Comparison of ENCODE assay signal across 23 cellular contexts in genomic region chr22:26567610-26568009, GRCh38. TPM values are rescaled to one million over a fixed set of nuclear protein-coding genes. Genes with fewer than 3 reads are reported as not detected.
A peak's percentile ranks its signal among the peaks of the same experiment; 100 is the strongest.
DNase-seq lines count a peak whose midpoint lies in the region; ATAC-seq and TF ChIP-seq lines count a peak whose summit lies in the region.
"Had no signal": no experiment of that assay in that cellular context is flagged by ENCODE, and none has a peak within 500 bp of the region (broad histone marks: within the 10 kb centered on the region; RNA-seq: fewer than 3 reads in every experiment).

No MANE protein-coding gene starts in this region.

- BruUV-seq in MCF 10A (replicated peaks; lab: Mats Ljungman, UMichigan) = no TSS peak

- no peaks in the 10 kb centered on the region for H3K36me3 ChIP-seq in breast epithelium
- peaks cover 5% of the 10 kb centered on the region for H3K36me3 ChIP-seq in endodermal cell (ENCODE audit: control insufficient read depth, insufficient read depth, low read length)

- H3K27me3 ChIP-seq in breast epithelium (no peaks in the 10 kb centered on the region), endodermal cell (ENCODE audit: control insufficient read depth, insufficient read depth, low read length, poor library complexity, severe bottlenecking) (no peaks in the 10 kb centered on the region)
- H3K27me3 ChIP-seq: body of pancreas, heart right ventricle, stomach, upper lobe of right lung had no signal

- H3K4me1 Mint-ChIP-seq in MCF 10A (ENCODE audit: insufficient read depth, unreplicated experiment) = peaks cover 5% of the 10 kb centered on the region
- H3K4me1 Mint-ChIP-seq in endodermal cell = peaks cover 61% of the 10 kb centered on the region
- H3K4me1 Mint-ChIP-seq in naive thymus-derived CD8-positive, alpha-beta T cell = peaks cover 48 to 96% (median 89%) of the 10 kb centered on the region in 4 donors
- peaks cover 64% of the 10 kb centered on the region for H3K4me1 Mint-ChIP-seq in activated CD4-positive, alpha-beta memory T cell treated with anti-CD3 and anti-CD28 coated beads, Interleukin-2, amount 10 ng/mL, durations not matched to agents 7 days and 5 days

- TF ChIP-seq CTCF in breast epithelium (IDR thresholded peaks at IDR 0.05) (no peak), MCF 10A (IDR thresholded peaks at IDR 0.05; ENCODE audit: unreplicated experiment) (no peak), endodermal cell (conservative IDR thresholded peaks at IDR 0.05) (no peak)

- WGBS in endodermal cell (ENCODE audit: insufficient coverage in 1 of 2, insufficient read length in 1 of 2), 2 experiments = 60 to 75% methylated on average over 1 to 2 of the region's 2 CpGs

- H3K4me1 ChIP-seq in breast epithelium (no peaks in the 10 kb centered on the region), endodermal cell (ENCODE audit: control insufficient read depth, insufficient read depth, low read length) (no peaks in the 10 kb centered on the region)
- H3K4me1 ChIP-seq: A549 had no signal

- CTCF ChIA-PET in MCF 10A (lab: Yijun Ruan, JAX) = interaction anchor here (0.7 kb wide), 1 partner anchor 41 kb away, joined by 3 read pairs; no protein-coding TSS in a partner anchor
- CTCF ChIA-PET in activated CD4-positive, alpha-beta memory T cell treated with anti-CD3 and anti-CD28 coated beads, Interleukin-2, amount 10 ng/mL, durations not matched to agents 7 days and 5 days (lab: Charles Lee) = no interaction called here

- no peak overlapping the region for H3K27ac Mint-ChIP-seq in MCF 10A (ENCODE audit: low read depth, unreplicated experiment)
- H3K27ac Mint-ChIP-seq in endodermal cell = peak overlapping the region; percentile 10
- peak overlapping the region in 7 of 10 donors; percentile 4 to 77 (median 55) for H3K27ac Mint-ChIP-seq in naive thymus-derived CD8-positive, alpha-beta T cell
- no peak overlapping the region for H3K27ac Mint-ChIP-seq in activated CD4-positive, alpha-beta memory T cell treated with anti-CD3 and anti-CD28 coated beads, Interleukin-2, amount 10 ng/mL, durations not matched to agents 7 days and 5 days
- H3K27ac Mint-ChIP-seq: HFFc6 had no signal

- H3K9me3 Mint-ChIP-seq in MCF 10A (ENCODE audit: unreplicated experiment) (no peaks in the 10 kb centered on the region), endodermal cell (no peaks in the 10 kb centered on the region)
- no peaks in the 10 kb centered on the region for H3K9me3 Mint-ChIP-seq in naive thymus-derived CD8-positive, alpha-beta T cell
- H3K9me3 Mint-ChIP-seq in activated CD4-positive, alpha-beta memory T cell treated with anti-CD3 and anti-CD28 coated beads, Interleukin-2, amount 10 ng/mL, durations not matched to agents 7 days and 5 days = no peaks in the 10 kb centered on the region
- H3K9me3 Mint-ChIP-seq: HFFc6 had no signal

- DNase-seq in breast epithelium (ENCODE audit: low spot score in 2 of 2) (no peak), MCF 10A (ENCODE audit: unreplicated experiment) (no peak), endodermal cell (no peak), CD1c-positive myeloid dendritic cell (ENCODE audit: extremely low spot score) (no peak)
- no peak for DNase-seq in naive thymus-derived CD8-positive, alpha-beta T cell
- DNase-seq in activated CD4-positive, alpha-beta memory T cell treated with anti-CD3 and anti-CD28 coated beads, Interleukin-2, amount 10 ng/mL, durations not matched to agents 7 days and 5 days = no peak
- DNase-seq: activated CD4-positive, CD25-positive, alpha-beta regulatory T cell treated with anti-CD3 and anti-CD28 coated beads, Interleukin-2, amount 50 U/mL, for 72 hours; body of pancreas; heart right ventricle; HFFc6; NCI-H1436 treated with DMSO at 0.1 percent for 48 hours; NCI-H774; OCI-M1; SHP77 treated with DMSO at 0.1 percent for 48 hours; stimulated activated CD4-positive, alpha-beta T cell treated with anti-CD3 and anti-CD28 coated beads, Interleukin-4, amount 100 ng/mL, for 4 hours; stomach; upper lobe of right lung had no signal

- TF ChIP-seq POLR2A in breast epithelium (IDR thresholded peaks at IDR 0.05) = no peak

- POLR2A ChIA-PET in MCF 10A (lab: Yijun Ruan, JAX) = no interaction called here
- POLR2A ChIA-PET in naive thymus-derived CD8-positive, alpha-beta T cell (lab: Charles Lee) = interaction anchor here (0.6 kb wide), 1 partner anchor 28 kb away, joined by 7 read pairs; no protein-coding TSS in a partner anchor
- POLR2A ChIA-PET in activated CD4-positive, alpha-beta memory T cell treated with anti-CD3 and anti-CD28 coated beads, Interleukin-2, amount 10 ng/mL, durations not matched to agents 7 days and 5 days (lab: Charles Lee) = no interaction called here

- ATAC-seq in naive thymus-derived CD8-positive, alpha-beta T cell = no peak
- ATAC-seq in HG02970 (IDR thresholded peaks at IDR 0.05; ENCODE audit: low FRiP score, unreplicated experiment) (no peak), HG02981 (IDR thresholded peaks at IDR 0.05; ENCODE audit: unreplicated experiment) (no peak)
- ATAC-seq: A549, body of pancreas, upper lobe of right lung had no signal

- H3K9me3 ChIP-seq in breast epithelium (no peaks in the 10 kb centered on the region), endodermal cell (ENCODE audit: control insufficient read depth, low read length) (no peaks in the 10 kb centered on the region)
- H3K9me3 ChIP-seq: A549, body of pancreas, heart right ventricle, stomach, upper lobe of right lung had no signal

- intact Hi-C loops in breast epithelium (cut with DNase I; ENCODE audit: low total_unique reads) (no loop called here), MCF 10A (cut with micrococcal nuclease) (no loop called here)

- H3K4me3 Mint-ChIP-seq in MCF 10A (ENCODE audit: unreplicated experiment) (no peak overlapping the region), endodermal cell (no peak overlapping the region)
- peak overlapping the region in 1 of 10 donors; percentile 5 for H3K4me3 Mint-ChIP-seq in naive thymus-derived CD8-positive, alpha-beta T cell
- no peak overlapping the region for H3K4me3 Mint-ChIP-seq in activated CD4-positive, alpha-beta memory T cell treated with anti-CD3 and anti-CD28 coated beads, Interleukin-2, amount 10 ng/mL, durations not matched to agents 7 days and 5 days
- H3K4me3 Mint-ChIP-seq: HFFc6 had no signal

- H3K27ac ChIP-seq in breast epithelium (peak overlapping the region; percentile 14 to 37), endodermal cell (ENCODE audit: low read depth, low read length) (peak overlapping the region; percentile 86)
- H3K27ac ChIP-seq: A549, body of pancreas, C4-2B, stomach, upper lobe of right lung had no signal

- H3K4me3 ChIP-seq in breast epithelium (no peak overlapping the region), endodermal cell (ENCODE audit: low read length) (no peak overlapping the region)
- H3K4me3 ChIP-seq: A549, body of pancreas, heart right ventricle, stomach, upper lobe of right lung had no signal

- H3K9ac ChIP-seq in endodermal cell (ENCODE audit: extremely low read depth, low read length, poor library complexity, severe bottlenecking) = no peak overlapping the region

- H3K36me3 Mint-ChIP-seq in MCF 10A (ENCODE audit: insufficient read depth, unreplicated experiment) (no peaks in the 10 kb centered on the region), endodermal cell (ENCODE audit: low read depth) (peaks cover 16% of the 10 kb centered on the region)
- peaks cover 0 to 24% (median 0%) of the 10 kb centered on the region in 3 donors for H3K36me3 Mint-ChIP-seq in naive thymus-derived CD8-positive, alpha-beta T cell
- H3K36me3 Mint-ChIP-seq in activated CD4-positive, alpha-beta memory T cell treated with anti-CD3 and anti-CD28 coated beads, Interleukin-2, amount 10 ng/mL, durations not matched to agents 7 days and 5 days (ENCODE audit: low read depth) = peaks cover 48% of the 10 kb centered on the region

- no peaks in the 10 kb centered on the region for H3K27me3 Mint-ChIP-seq in MCF 10A (ENCODE audit: insufficient read depth, unreplicated experiment)
- no peaks in the 10 kb centered on the region for H3K27me3 Mint-ChIP-seq in endodermal cell (ENCODE audit: insufficient read depth)
- no peaks in the 10 kb centered on the region for H3K27me3 Mint-ChIP-seq in naive thymus-derived CD8-positive, alpha-beta T cell
- H3K27me3 Mint-ChIP-seq in activated CD4-positive, alpha-beta memory T cell treated with anti-CD3 and anti-CD28 coated beads, Interleukin-2, amount 10 ng/mL, durations not matched to agents 7 days and 5 days = no peaks in the 10 kb centered on the region

RNA-seq across cellular contexts. Expression of gene TPST2, which starts 22.3 kb away (rescaled TPM):
- total RNA-seq in breast epithelium = 10 to 100 TPM; 36.6 to 81.9 (median 59.8) TPM
- total RNA-seq in MCF 10A (2022) = 6.1 and 7.0 TPM in 2 replicates
- total RNA-seq in endodermal cell = 10 to 100 TPM; 38.9 to 53.2 TPM
- polyA plus RNA-seq in endodermal cell (2013, experiment 1 of 2) = 22.0 TPM
- 19.7 TPM for polyA plus RNA-seq in endodermal cell (2013, experiment 2 of 2)
- total RNA-seq in naive thymus-derived CD8-positive, alpha-beta T cell = 10 to 100 TPM; 40.8 to 43.2 TPM
- 100 to 1,000 TPM in 2 of 3 donors, 10 to 100 TPM in 1; 87.9 to 134 (median 126) TPM for polyA plus RNA-seq in naive thymus-derived CD8-positive, alpha-beta T cell
- total RNA-seq in activated CD4-positive, alpha-beta memory T cell treated with anti-CD3 and anti-CD28 coated beads, Interleukin-2, amount 10 ng/mL, durations not matched to agents 7 days and 5 days = 10 to 100 TPM; 55.4 to 60.8 TPM

RNA-seq across cellular contexts. Expression of gene CRYBB1, which starts 50.2 kb away (rescaled TPM):
- total RNA-seq in breast epithelium (1 to 10 TPM in 1 of 3 donors, not detected in 2; 2.6 TPM), MCF 10A (2022) (not detected in 2 replicates), endodermal cell (1 to 10 TPM in 1 of 2 donors, under 1 TPM in 1; 0.33 to 1.7 TPM)
- polyA plus RNA-seq in endodermal cell (2013, experiment 1 of 2) = 0.21 TPM
- not detected for polyA plus RNA-seq in endodermal cell (2013, experiment 2 of 2)
- total RNA-seq in naive thymus-derived CD8-positive, alpha-beta T cell = not detected
- polyA plus RNA-seq in naive thymus-derived CD8-positive, alpha-beta T cell = not detected
- total RNA-seq in activated CD4-positive, alpha-beta memory T cell treated with anti-CD3 and anti-CD28 coated beads, Interleukin-2, amount 10 ng/mL, durations not matched to agents 7 days and 5 days = 1 to 10 TPM in 1 of 2 experiments, under 1 TPM in 1; 0.65 to 1.2 TPM
- total RNA-seq: G401, HFFc6 had no signal
- polyA plus RNA-seq: A549, neural cell had no signal

RNA-seq across cellular contexts. Expression of gene CRYBA4, which starts 54.2 kb away (rescaled TPM):
- total RNA-seq in breast epithelium (not detected), MCF 10A (2022) (not detected in 2 replicates), endodermal cell (not detected)
- 0.39 TPM for polyA plus RNA-seq in endodermal cell (2013, experiment 1 of 2)
- polyA plus RNA-seq in endodermal cell (2013, experiment 2 of 2) = 0.50 TPM
- not detected for total RNA-seq in naive thymus-derived CD8-positive, alpha-beta T cell
- polyA plus RNA-seq in naive thymus-derived CD8-positive, alpha-beta T cell = under 1 TPM in 1 of 3 donors, not detected in 2; 0.43 TPM
- total RNA-seq in activated CD4-positive, alpha-beta memory T cell treated with anti-CD3 and anti-CD28 coated beads, Interleukin-2, amount 10 ng/mL, durations not matched to agents 7 days and 5 days = under 1 TPM in 1 of 2 experiments, not detected in 1; 0.48 TPM
- total RNA-seq: body of pancreas, G401, HFFc6, stomach, upper lobe of right lung had no signal
- polyA plus RNA-seq: A549, heart right ventricle, neural cell, stomach had no signal

RNA-seq across cellular contexts. Expression of gene TFIP11, which starts 55.3 kb away (rescaled TPM):
- total RNA-seq in breast epithelium (10 to 100 TPM; 27.5 to 34.5 (median 29.0) TPM), MCF 10A (2022) (41.0 and 58.9 TPM in 2 replicates), endodermal cell (10 to 100 TPM; 28.4 to 28.9 TPM)
- 21.4 TPM for polyA plus RNA-seq in endodermal cell (2013, experiment 1 of 2)
- 23.5 TPM for polyA plus RNA-seq in endodermal cell (2013, experiment 2 of 2)
- total RNA-seq in naive thymus-derived CD8-positive, alpha-beta T cell = 10 to 100 TPM; 56.2 to 67.8 TPM
- 10 to 100 TPM; 15.3 to 33.9 (median 22.3) TPM for polyA plus RNA-seq in naive thymus-derived CD8-positive, alpha-beta T cell
- total RNA-seq in activated CD4-positive, alpha-beta memory T cell treated with anti-CD3 and anti-CD28 coated beads, Interleukin-2, amount 10 ng/mL, durations not matched to agents 7 days and 5 days = 10 to 100 TPM; 50.8 to 55.5 TPM

Comparison
In these comparisons a context has a peak if more than half of its experiments do, and no peak if none do; other contexts are left out.
1. H3K27ac Mint-ChIP-seq: peak in endodermal cell (single experiment) and naive thymus-derived CD8-positive, alpha-beta T cell (7 of 10); none in MCF 10A (single experiment) and activated CD4-positive, alpha-beta memory T cell treated with anti-CD3 and anti-CD28 coated beads, Interleukin-2, amount 10 ng/mL, durations not matched to agents 7 days and 5 days (single experiment).